Comparison of ENCODE assay signal across 8 cellular contexts in the genomic region with DNA sequence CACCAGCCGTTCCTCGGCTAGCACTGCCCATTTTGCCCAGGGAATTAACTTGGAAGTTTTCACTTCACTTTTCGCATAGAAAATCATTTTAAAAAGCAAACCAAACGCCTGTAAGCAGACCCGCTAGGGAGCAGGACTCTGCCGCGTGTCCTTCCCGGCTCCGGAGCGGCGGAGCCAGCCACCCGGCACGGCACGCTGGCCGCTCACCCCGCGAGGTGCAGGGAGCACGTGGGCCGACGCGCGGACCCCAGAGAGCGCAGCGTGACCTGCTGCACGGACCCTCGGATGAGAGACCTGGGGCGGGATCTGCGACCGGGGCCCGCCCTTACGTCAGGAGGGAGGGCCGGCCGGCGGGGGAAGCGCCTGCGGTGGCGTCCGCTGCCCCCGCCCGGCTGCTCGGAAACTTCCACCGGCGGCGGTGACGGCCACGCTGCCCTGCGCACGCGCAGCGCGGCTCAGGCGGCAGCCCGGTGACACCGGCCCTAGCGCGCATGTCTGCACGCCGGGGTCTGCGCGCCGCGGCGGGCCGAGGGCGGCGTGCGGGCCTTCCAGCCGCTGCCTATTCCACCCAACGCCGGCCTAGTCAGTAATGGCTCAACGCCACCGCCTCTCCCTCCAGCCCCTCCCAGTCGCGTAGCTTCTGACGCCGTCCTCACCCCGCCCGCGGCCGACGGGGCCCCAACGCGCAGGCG. TPM values are rescaled to one million over a fixed set of nuclear protein-coding genes. Genes with fewer than 3 reads are reported as not detected.
DNase-seq lines count a peak whose midpoint lies in the region; ATAC-seq and TF ChIP-seq lines count a peak whose summit lies in the region.

No MANE protein-coding gene starts in this region.

- no peak overlapping the region for H2AFZ ChIP-seq in OCI-LY1 (ENCODE audit: low read length)

- peaks cover 22% of the 10 kb centered on the region; the same call in 1 of the 2 replicates for H3K79me2 ChIP-seq in OCI-LY1 (ENCODE audit: insufficient read depth, low read length)

- peak overlapping the region; percentile 83 for H3K27ac ChIP-seq in OCI-LY1 (ENCODE audit: low read depth, low read length, poor library complexity, severe bottlenecking)

- no peaks in the 10 kb centered on the region for H3K27me3 ChIP-seq in OCI-LY1 (ENCODE audit: insufficient read depth, low read length)

- H3F3A ChIP-seq in OCI-LY1 (ENCODE audit: insufficient read depth, low read length): no peaks in the 10 kb centered on the region

- H3K36me3 ChIP-seq in OCI-LY1 (ENCODE audit: insufficient read depth, low read length): peaks cover 24% of the 10 kb centered on the region

- H3K4me1 ChIP-seq in OCI-LY1 (ENCODE audit: insufficient read depth, low read length, severe bottlenecking): peaks cover 51% of the 10 kb centered on the region

- peak overlapping the region; percentile 80 for H3K4me2 ChIP-seq in OCI-LY1 (ENCODE audit: low read length)

- TF ChIP-seq CTCF in OCI-LY1 (IDR thresholded peaks at IDR 0.05; ENCODE audit: low read length) (no peak), epithelial cell of esophagus (IDR thresholded peaks at IDR 0.05; ENCODE audit: insufficient read depth, low read depth, low read length, missing control alignments) (no peak)

- H4K20me1 ChIP-seq in OCI-LY1 (ENCODE audit: insufficient read depth, low read length): no peaks in the 10 kb centered on the region; the same call in 1 of the 2 replicates

- no peaks in the 10 kb centered on the region for H3K9me2 ChIP-seq in OCI-LY1 (ENCODE audit: low read depth, low read length)

- DNase-seq in D341Med (ENCODE audit: low spot score): peak; percentile 94
- DNase-seq in HUDEP-2 (lab: John Stamatoyannopoulos, UW; ENCODE audit: unreplicated experiment in 76 of 76): peak in 75 of 76 experiments; percentile 32 to 97 (median 91)
- DNase-seq in activated T-cell treated with anti-CD3 and anti-CD28 coated beads for 24 hours (ENCODE audit: low read depth): peak; percentile 96
- DNase-seq in epithelial cell of esophagus (ENCODE audit: low read depth): peak; percentile 97
- DNase-seq in mucosa of gallbladder (ENCODE audit: low spot score): peak; percentile 97
- peak; percentile 92 to 93 for DNase-seq in stimulated activated CD8-positive, alpha-beta memory T cell treated with anti-CD3 and anti-CD28 coated beads, Interleukin-4, amount 100 ng/mL, for 4 hours (ENCODE audit: low read depth in 2 of 2, low spot score in 1 of 2)

- ATAC-seq in GM21447 (IDR thresholded peaks at IDR 0.05; ENCODE audit: unreplicated experiment): peak; percentile 54

- H3K9me3 ChIP-seq in OCI-LY1 (ENCODE audit: low read length): no peaks in the 10 kb centered on the region

- peak overlapping the region; percentile 69 for H3K4me3 ChIP-seq in OCI-LY1 (ENCODE audit: low read depth, low read length, poor library complexity, severe bottlenecking)
- H3K4me3 ChIP-seq in epithelial cell of esophagus (ENCODE audit: low read length): peak overlapping the region; percentile 64

- peak overlapping the region; percentile 94 for H3K9ac ChIP-seq in OCI-LY1 (ENCODE audit: low read length)

RNA-seq across cellular contexts. Expression of a gene that starts 0.5 kb away (rescaled TPM):
- 19.8 TPM for total RNA-seq in mucosa of gallbladder

Comparison
In these comparisons a context has a peak if more than half of its experiments do, and no peak if none do; other contexts are left out.
1. Peak in every context shown above with its lines: DNase-seq, ATAC-seq, H3K4me3 ChIP-seq and H3K27ac ChIP-seq.